In the genomic region with DNA sequence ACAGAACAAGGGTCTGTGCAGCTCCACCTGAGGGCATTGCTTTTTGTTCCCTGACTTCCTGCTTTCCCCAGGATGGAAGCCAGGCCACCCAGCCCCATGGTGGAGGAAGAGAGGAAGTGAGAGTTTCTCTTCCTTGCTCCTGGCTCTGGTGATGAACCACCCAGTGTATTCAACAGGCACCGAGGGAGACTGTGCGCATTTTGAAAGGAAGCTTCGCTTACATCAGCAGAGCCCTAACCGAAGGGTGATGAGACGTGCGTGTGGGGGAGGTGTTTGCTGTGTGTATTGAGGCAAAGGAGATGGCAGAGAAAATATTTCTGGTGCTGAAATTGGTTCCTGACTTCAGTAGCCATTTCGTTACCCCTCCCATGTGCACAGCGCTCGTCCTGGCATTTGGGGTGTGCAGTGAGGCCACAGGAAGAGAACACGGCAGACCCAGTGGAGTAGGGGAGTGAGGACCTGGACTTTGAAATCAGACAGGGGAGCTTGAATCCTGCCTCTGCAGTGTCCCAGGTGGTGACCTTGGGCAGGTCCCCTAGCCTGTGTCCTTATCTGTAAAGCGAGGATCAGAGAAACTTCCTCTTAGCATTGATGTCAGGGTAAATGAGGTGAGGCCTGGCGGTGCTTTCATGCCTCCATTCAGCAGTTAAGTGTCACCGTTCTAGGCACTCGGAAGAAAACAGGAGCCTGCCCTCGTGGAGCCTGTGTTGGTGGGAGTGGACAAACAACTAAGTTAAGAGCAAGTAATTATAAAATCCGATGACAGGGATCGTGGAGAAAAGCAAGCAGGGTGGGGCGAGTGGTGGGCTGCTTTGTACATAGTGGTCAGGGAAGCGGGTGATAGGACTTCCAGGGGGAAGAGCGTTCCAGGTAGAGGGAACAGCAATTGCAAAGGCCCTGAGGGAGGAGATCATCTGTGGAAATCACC, we compare ENCODE assay signal across 1 cellular context.
TF ChIP-seq lines count a peak whose summit lies in the region.

No MANE protein-coding gene starts in this region.

TF ChIP-seq in IMR-90, 13 proteins besides CTCF, POLR2A, EP300 and RAD21 (continued from another document):
- TF ChIP-seq NFE2L2 (IDR thresholded peaks at IDR 0.05; ENCODE audit: low read depth, low read length), result no peak
